In the genomic region with DNA sequence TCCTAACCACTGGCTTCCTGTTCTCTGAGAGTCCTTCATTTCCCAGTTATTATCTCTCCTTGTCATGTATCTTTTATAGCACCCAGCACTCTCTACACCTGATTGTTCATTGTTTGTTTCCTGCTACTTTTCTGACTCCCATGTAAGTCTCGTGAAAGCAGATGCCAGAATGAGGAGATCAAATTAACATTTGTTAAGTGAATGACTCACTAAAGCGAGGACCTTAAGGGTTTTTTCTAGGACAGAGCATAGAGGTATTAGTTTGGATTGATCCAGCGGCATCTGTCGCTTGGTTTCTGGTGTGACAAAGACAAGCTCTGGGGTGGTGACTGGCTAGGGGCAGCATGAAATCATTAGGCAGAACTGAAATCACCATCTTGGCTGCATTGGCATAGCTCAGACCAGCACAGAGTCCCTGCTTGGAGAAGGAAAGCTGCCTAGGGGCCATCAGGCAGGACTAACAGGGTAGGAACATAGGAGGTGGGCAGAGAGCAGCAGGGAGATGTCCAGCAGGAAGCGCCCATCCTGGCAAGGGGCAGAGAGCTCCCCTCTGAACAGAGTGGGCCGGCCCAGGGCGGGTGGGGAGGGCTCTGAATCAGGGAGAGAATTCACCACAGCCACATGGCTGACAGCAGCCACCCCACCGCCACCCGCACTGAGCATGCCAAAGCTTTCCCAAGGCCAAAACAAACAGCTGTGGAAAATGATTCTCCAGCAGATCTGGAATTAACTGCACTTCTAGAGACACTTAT, we compare ENCODE assay signal across 8 cellular contexts.
DNase-seq lines count a peak whose midpoint lies in the region; ATAC-seq and TF ChIP-seq lines count a peak whose summit lies in the region.

No MANE protein-coding gene starts in this region.

- no peaks in the 10 kb centered on the region for H4K20me1 ChIP-seq in PC-3 (ENCODE audit: low read length)

- H3K9me2 ChIP-seq in PC-3 (replicated peaks; ENCODE audit: low read length) = no peaks in the 10 kb centered on the region

- CTCF ChIA-PET in PC-3 (lab: Charles Lee) = no interaction called here

- H3K9me3 Mint-ChIP-seq in activated naive CD4-positive, alpha-beta T cell treated with anti-CD3 and anti-CD28 coated beads, Interleukin-2, amount 50 U/mL, for 72 hours = peaks cover 0 to 16% of the 10 kb centered on the region in 2 donors

- no peak overlapping the region for H3K4me3 ChIP-seq in PC-3 (ENCODE audit: low read length)

- no peaks in the 10 kb centered on the region for H3K27me3 ChIP-seq in PC-3 (ENCODE audit: low read length)

- peaks cover 7% of the 10 kb centered on the region; the same call in 1 of the 2 replicates for H3K4me1 ChIP-seq in PC-3 (ENCODE audit: insufficient read depth, low read length)

- no peak overlapping the region for H3K27ac ChIP-seq in PC-3 (ENCODE audit: low read length)

- no peak overlapping the region for H3K27ac Mint-ChIP-seq in activated naive CD4-positive, alpha-beta T cell treated with anti-CD3 and anti-CD28 coated beads, Interleukin-2, amount 50 U/mL, for 72 hours

- POLR2A ChIA-PET in PC-3 (lab: Charles Lee; ENCODE audit: unreplicated experiment) = no interaction called here

- no TSS peak for BruUV-seq in PC-3 (replicated peaks; lab: Mats Ljungman, UMichigan)

- H3K79me2 ChIP-seq in PC-3 (ENCODE audit: low read length) = no peaks in the 10 kb centered on the region

- H3K36me3 ChIP-seq in PC-3 (ENCODE audit: low read depth, low read length) = no peaks in the 10 kb centered on the region

- H3K36me3 Mint-ChIP-seq in activated naive CD4-positive, alpha-beta T cell treated with anti-CD3 and anti-CD28 coated beads, Interleukin-2, amount 50 U/mL, for 72 hours = peaks cover 0 to 6% of the 10 kb centered on the region in 2 donors

- H3K4me2 ChIP-seq in PC-3 (ENCODE audit: low read length) = no peak overlapping the region

- no peak for DNase-seq in activated naive CD4-positive, alpha-beta T cell treated with anti-CD3 and anti-CD28 coated beads, Interleukin-2, amount 50 U/mL, for 72 hours (ENCODE audit: low spot score in 2 of 2)
- no peak for DNase-seq in activated naive CD4-positive, alpha-beta T cell treated with Interleukin-2 at 50 U/mL for 16 hours
- DNase-seq in PC-3 (peak; percentile 30), fibroblast of peridontal ligament (ENCODE audit: extremely low read depth) (peak; percentile 65), stromal cell of bone marrow (ENCODE audit: low read depth) (peak; percentile 48), erythroblast (lab: John Stamatoyannopoulos, UW) (no peak)

- H2AFZ ChIP-seq in PC-3 (ENCODE audit: low read length) = no peak overlapping the region

- H3F3A ChIP-seq in PC-3 (ENCODE audit: low read length, unreplicated experiment) = no peaks in the 10 kb centered on the region

- H3K9ac ChIP-seq in PC-3 (ENCODE audit: low read length) = no peak overlapping the region

- intact Hi-C loops in PC-3 (cut with micrococcal nuclease) = no loop called here

- no peak for TF ChIP-seq POLR2A in erythroblast (IDR thresholded peaks at IDR 0.05; ENCODE audit: low read length)

- TF ChIP-seq CTCF in PC-3 (conservative IDR thresholded peaks at IDR 0.05; ENCODE audit: low read depth, low read length) = no peak

- peak; percentile 18 for ATAC-seq in activated naive CD4-positive, alpha-beta T cell treated with anti-CD3 and anti-CD28 coated beads, Interleukin-2, amount 50 U/mL, for 72 hours
- ATAC-seq in PC-3 (peak; percentile 84), HG03354 (IDR thresholded peaks at IDR 0.05; ENCODE audit: poor library complexity, severe bottlenecking, unreplicated experiment) (no peak), GM18858 (IDR thresholded peaks at IDR 0.05; ENCODE audit: unreplicated experiment) (no peak)

- no peaks in the 10 kb centered on the region for H3K9me3 ChIP-seq in PC-3 (ENCODE audit: low read length)

Comparison
In these comparisons a context has a peak if more than half of its experiments do, and no peak if none do; other contexts are left out.
1. ATAC-seq: peak in activated naive CD4-positive, alpha-beta T cell treated with anti-CD3 and anti-CD28 coated beads, Interleukin-2, amount 50 U/mL, for 72 hours (2 of 2) and PC-3 (single experiment); none in HG03354 (single experiment) and GM18858 (single experiment).
2. DNase-seq: peak in PC-3 (single experiment), fibroblast of peridontal ligament (single experiment) and stromal cell of bone marrow (single experiment); none in activated naive CD4-positive, alpha-beta T cell treated with anti-CD3 and anti-CD28 coated beads, Interleukin-2, amount 50 U/mL, for 72 hours (0 of 2), activated naive CD4-positive, alpha-beta T cell treated with Interleukin-2 at 50 U/mL for 16 hours (single experiment) and erythroblast (0 of 2).